31 cellular contexts compared by ENCODE assay signal in the genomic region with DNA sequence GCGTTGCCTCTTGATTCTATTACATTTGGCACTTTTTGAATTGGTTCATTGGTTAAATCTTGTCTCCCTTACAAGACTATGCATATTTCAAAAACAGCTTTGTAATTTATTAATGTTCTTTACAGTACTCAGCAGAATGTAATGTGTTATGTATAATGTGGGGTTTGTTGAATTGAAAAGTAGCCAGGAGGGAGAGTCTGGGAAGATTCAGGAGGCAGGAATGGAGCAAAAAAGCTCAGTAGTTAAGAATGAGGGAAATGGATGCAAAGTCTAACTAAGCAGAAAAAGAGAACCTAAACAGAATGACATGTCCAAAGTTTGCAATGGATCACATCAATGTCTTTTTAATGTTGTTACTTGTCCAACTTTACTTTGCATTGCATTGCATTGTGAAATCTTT.
"Had no signal": no experiment of that assay in that cellular context is flagged by ENCODE, and none has a peak within 500 bp of the region (broad histone marks: within the 10 kb centered on the region; RNA-seq: fewer than 3 reads in every experiment).

No MANE protein-coding gene starts in this region.

- H3K4me1 Mint-ChIP-seq: activated CD4-positive, alpha-beta memory T cell treated with anti-CD3 and anti-CD28 coated beads, Interleukin-2, amount 10 ng/mL, durations not matched to agents 7 days and 5 days; activated CD8-positive, alpha-beta memory T cell treated with anti-CD3 and anti-CD28 coated beads, Interleukin-2, amount 10 ng/mL, durations not matched to agents 7 days and 5 days; activated naive CD8-positive, alpha-beta T cell treated with anti-CD3 and anti-CD28 coated beads for 36 hours; activated T-helper 17 cell treated with anti-CD3 and anti-CD28 coated beads, Interleukin-2, amount 50 U/mL, for 72 hours; brain had no signal

- H3K4me3 Mint-ChIP-seq: activated CD4-positive, alpha-beta memory T cell treated with anti-CD3 and anti-CD28 coated beads, Interleukin-2, amount 10 ng/mL, durations not matched to agents 7 days and 5 days; activated CD8-positive, alpha-beta memory T cell treated with anti-CD3 and anti-CD28 coated beads, Interleukin-2, amount 10 ng/mL, durations not matched to agents 7 days and 5 days; activated naive CD8-positive, alpha-beta T cell treated with anti-CD3 and anti-CD28 coated beads for 36 hours; activated T-cell treated with anti-CD3 and anti-CD28 coated beads, Interleukin-2, amount 50 U/mL, for 72 hours; activated T-helper 17 cell treated with anti-CD3 and anti-CD28 coated beads, Interleukin-2, amount 50 U/mL, for 72 hours; brain had no signal

- H3K27ac Mint-ChIP-seq: activated CD4-positive, alpha-beta memory T cell treated with anti-CD3 and anti-CD28 coated beads, Interleukin-2, amount 10 ng/mL, durations not matched to agents 7 days and 5 days; activated CD8-positive, alpha-beta memory T cell treated with anti-CD3 and anti-CD28 coated beads, Interleukin-2, amount 10 ng/mL, durations not matched to agents 7 days and 5 days; activated naive CD8-positive, alpha-beta T cell treated with anti-CD3 and anti-CD28 coated beads for 36 hours; activated T-cell treated with anti-CD3 and anti-CD28 coated beads, Interleukin-2, amount 50 U/mL, for 72 hours; activated T-helper 17 cell treated with anti-CD3 and anti-CD28 coated beads, Interleukin-2, amount 50 U/mL, for 72 hours; brain had no signal

- H3K27me3 ChIP-seq: MG63, SJCRH30 had no signal

- H3K9me3 Mint-ChIP-seq: activated CD4-positive, alpha-beta memory T cell treated with anti-CD3 and anti-CD28 coated beads, Interleukin-2, amount 10 ng/mL, durations not matched to agents 7 days and 5 days; activated naive CD8-positive, alpha-beta T cell treated with anti-CD3 and anti-CD28 coated beads for 36 hours; activated T-cell treated with anti-CD3 and anti-CD28 coated beads, Interleukin-2, amount 50 U/mL, for 72 hours; activated T-helper 17 cell treated with anti-CD3 and anti-CD28 coated beads, Interleukin-2, amount 50 U/mL, for 72 hours; brain had no signal

- H3K27ac ChIP-seq: SJCRH30, SK-N-MC, WERI-Rb-1 had no signal

- H3K9me3 ChIP-seq: MG63, SJCRH30 had no signal

- H3K4me1 ChIP-seq: SJCRH30 had no signal

- FAIRE-seq: bronchial epithelial cell had no signal

- H3K4me3 ChIP-seq: MG63, SJCRH30, SK-N-MC had no signal

- H3K27me3 Mint-ChIP-seq: activated CD4-positive, alpha-beta memory T cell treated with anti-CD3 and anti-CD28 coated beads, Interleukin-2, amount 10 ng/mL, durations not matched to agents 7 days and 5 days had no signal

- DNase-seq: activated CD4-positive, alpha-beta memory T cell treated with anti-CD3 and anti-CD28 coated beads, Interleukin-2, amount 10 ng/mL, durations not matched to agents 7 days and 5 days; activated CD4-positive, alpha-beta T cell treated with anti-CD3 and anti-CD28 coated beads for 1 hour; activated CD4-positive, alpha-beta T cell treated with anti-CD3 and anti-CD28 coated beads for 48 hours; activated CD4-positive, CD25-positive, alpha-beta regulatory T cell; activated CD8-positive, alpha-beta memory T cell treated with anti-CD3 and anti-CD28 coated beads for 24 hours; activated CD8-positive, alpha-beta memory T cell treated with anti-CD3 and anti-CD28 coated beads, Interleukin-2, amount 10 ng/mL, durations not matched to agents 7 days and 5 days; activated CD8-positive, alpha-beta memory T cell treated with anti-CD3 and anti-CD28 coated beads, Interleukin-2, amount 50 U/mL, for 48 hours; activated effector memory CD4-positive, alpha-beta T cell treated with anti-CD3 and anti-CD28 coated beads, Interleukin-2, amount 50 U/mL, for 16 hours; activated naive CD4-positive, alpha-beta T cell; activated naive CD4-positive, alpha-beta T cell treated with anti-CD3 and anti-CD28 coated beads, Interleukin-2, amount 50 U/mL, for 16 hours; activated naive CD8-positive, alpha-beta T cell treated with anti-CD3 and anti-CD28 coated beads for 36 hours; activated T-cell treated with anti-CD3 and anti-CD28 coated beads, Interleukin-2, amount 50 U/mL, for 72 hours; central memory CD4-positive, alpha-beta T cell; Kasumi-1; MG63; NCI-H1048; NCI-H1105 treated with DMSO at 0.1 percent for 48 hours; NCI-H1436; NCI-H1694; NCI-H2029; NCI-H345; NCI-H524 treated with DMSO at 0.1 percent for 48 hours; SHP77; SJCRH30; T1000; WERI-Rb-1 had no signal

- H3K36me3 ChIP-seq: MG63, SJCRH30, WERI-Rb-1 had no signal

- ATAC-seq: activated CD8-positive, alpha-beta memory T cell treated with anti-CD3 and anti-CD28 coated beads, Interleukin-2, amount 10 ng/mL, durations not matched to agents 7 days and 5 days; activated T-cell treated with anti-CD3 and anti-CD28 coated beads, Interleukin-2, amount 50 U/mL, for 72 hours; activated T-helper 17 cell treated with anti-CD3 and anti-CD28 coated beads, Interleukin-2, amount 50 U/mL, for 72 hours; Panc1 had no signal

- H3K36me3 Mint-ChIP-seq: activated CD8-positive, alpha-beta memory T cell treated with anti-CD3 and anti-CD28 coated beads, Interleukin-2, amount 10 ng/mL, durations not matched to agents 7 days and 5 days; activated naive CD8-positive, alpha-beta T cell treated with anti-CD3 and anti-CD28 coated beads for 36 hours; brain had no signal
